In the genomic region with DNA sequence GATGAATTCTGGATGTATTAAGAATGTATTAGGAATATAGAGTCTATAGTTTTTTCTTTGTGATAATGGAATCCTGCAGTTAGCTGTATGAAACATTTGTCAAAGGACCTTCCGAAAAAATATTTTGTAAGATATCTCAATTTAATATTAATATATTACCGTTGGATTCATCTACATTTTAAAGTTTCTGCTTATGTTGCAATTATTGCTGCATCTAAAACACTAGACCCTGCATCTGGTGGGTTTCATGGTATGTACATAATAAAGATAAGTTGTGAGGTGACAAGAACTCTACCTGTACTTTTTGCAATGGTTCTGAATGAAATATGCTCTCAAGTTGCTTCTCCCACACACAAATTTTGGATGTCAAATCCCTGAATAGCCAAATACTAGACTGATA, we compare ENCODE assay signal across 8 cellular contexts.
"Had no signal": no experiment of that assay in that cellular context is flagged by ENCODE, and none has a peak within 500 bp of the region (broad histone marks: within the 10 kb centered on the region; RNA-seq: fewer than 3 reads in every experiment).

No MANE protein-coding gene starts in this region.

- H3K9ac ChIP-seq: KMS-11 had no signal

- H3K27ac ChIP-seq: KMS-11 had no signal

- DNase-seq: H9, HCEC 1CT, KBM-7 had no signal

- H3K4me3 ChIP-seq: GM23338 had no signal

- H2AFZ ChIP-seq: GM23338 had no signal

- FAIRE-seq: H1, H54, HTR-8/SVneo had no signal

- H3K4me2 ChIP-seq: GM23338, KMS-11 had no signal

- ATAC-seq: GM23338 had no signal
